ENCODE assay signal across 20 cellular contexts in genomic region chr2:105468655-105469042, GRCh38.
DNase-seq lines count a peak whose midpoint lies in the region; ATAC-seq and TF ChIP-seq lines count a peak whose summit lies in the region.
"Had no signal": no experiment of that assay in that cellular context is flagged by ENCODE, and none has a peak within 500 bp of the region (broad histone marks: within the 10 kb centered on the region; RNA-seq: fewer than 3 reads in every experiment).

No MANE protein-coding gene starts in this region.

- peak overlapping the region; percentile 70 for H2AFZ ChIP-seq in neural progenitor cell (replicated peaks)

- no peaks in the 10 kb centered on the region for H4K20me1 ChIP-seq in neural progenitor cell (ENCODE audit: low read depth)
- H4K20me1 ChIP-seq: BLaER1 had no signal

- no peak overlapping the region for H3K4me3 ChIP-seq in neural progenitor cell
- H3K4me3 ChIP-seq: ascending aorta, BLaER1, gastrocnemius medialis, lower lobe of right lung, testis had no signal

- ATAC-seq in activated CD8-positive, alpha-beta memory T cell treated with anti-CD3 and anti-CD28 coated beads, Interleukin-2, amount 10 ng/mL, durations not matched to agents 7 days and 5 days = no peak
- ATAC-seq in activated T-helper 17 cell treated with anti-CD3 and anti-CD28 coated beads, Interleukin-2, amount 50 U/mL, for 72 hours (replicated peaks) = no peak
- ATAC-seq: gastrocnemius medialis, lower lobe of right lung had no signal

- no peak for DNase-seq in activated CD8-positive, alpha-beta memory T cell treated with anti-CD3 and anti-CD28 coated beads, Interleukin-2, amount 10 ng/mL, durations not matched to agents 7 days and 5 days
- DNase-seq in activated CD8-positive, alpha-beta memory T cell treated with anti-CD3 and anti-CD28 coated beads, Interleukin-2, amount 50 U/mL, for 4 hours = no peak
- DNase-seq in EL (peak; percentile 5), neural progenitor cell (ENCODE audit: low spot score) (no peak), anterior cingulate cortex (lab: John Stamatoyannopoulos, UW) (no peak), ecto neural progenitor cell (ENCODE audit: low spot score) (no peak), NCI-H2107 treated with DMSO at 0.1 percent for 48 hours (lab: John Stamatoyannopoulos, UW; ENCODE audit: unreplicated experiment) (no peak)
- DNase-seq: cerebellar nuclear complex; effector CD8-positive, alpha-beta T cell; gastrocnemius medialis; lower lobe of right lung; NCI-H1092; NCI-H1930; SIG-M5; stimulated activated CD4-positive, alpha-beta T cell treated with anti-CD3 and anti-CD28 coated beads, Interleukin-15, amount 100 ng/mL, for 24 hours; testis had no signal

- no peak overlapping the region for H3K27ac ChIP-seq in neural progenitor cell
- H3K27ac ChIP-seq: ascending aorta, BLaER1, gastrocnemius medialis, KMS-11, lower lobe of right lung, testis had no signal

- no peaks in the 10 kb centered on the region for H3K36me3 ChIP-seq in neural progenitor cell
- H3K36me3 ChIP-seq: ascending aorta, BLaER1, gastrocnemius medialis, lower lobe of right lung had no signal

- CTCF ChIA-PET in activated CD8-positive, alpha-beta memory T cell treated with anti-CD3 and anti-CD28 coated beads, Interleukin-2, amount 10 ng/mL, durations not matched to agents 7 days and 5 days (lab: Charles Lee) = no interaction called here

- H3K4me3 Mint-ChIP-seq in activated CD8-positive, alpha-beta memory T cell treated with anti-CD3 and anti-CD28 coated beads, Interleukin-2, amount 10 ng/mL, durations not matched to agents 7 days and 5 days = no peak overlapping the region
- H3K4me3 Mint-ChIP-seq in activated T-helper 17 cell treated with anti-CD3 and anti-CD28 coated beads, Interleukin-2, amount 50 U/mL, for 72 hours = peak overlapping the region; percentile 50
- no peak overlapping the region for H3K4me3 Mint-ChIP-seq in neural progenitor cell

- H3F3A ChIP-seq in neural progenitor cell (ENCODE audit: low read depth) = no peaks in the 10 kb centered on the region

- H3K4me1 Mint-ChIP-seq in activated CD8-positive, alpha-beta memory T cell treated with anti-CD3 and anti-CD28 coated beads, Interleukin-2, amount 10 ng/mL, durations not matched to agents 7 days and 5 days = peaks cover 14% of the 10 kb centered on the region
- peaks cover 9% of the 10 kb centered on the region for H3K4me1 Mint-ChIP-seq in activated T-helper 17 cell treated with anti-CD3 and anti-CD28 coated beads, Interleukin-2, amount 50 U/mL, for 72 hours
- H3K4me1 Mint-ChIP-seq in neural progenitor cell = peaks cover 21% of the 10 kb centered on the region

- no peaks in the 10 kb centered on the region for H3K79me2 ChIP-seq in neural progenitor cell (ENCODE audit: low read depth)

- peaks cover 27% of the 10 kb centered on the region for H3K27me3 Mint-ChIP-seq in activated CD8-positive, alpha-beta memory T cell treated with anti-CD3 and anti-CD28 coated beads, Interleukin-2, amount 10 ng/mL, durations not matched to agents 7 days and 5 days
- peaks cover 11% of the 10 kb centered on the region for H3K27me3 Mint-ChIP-seq in activated T-helper 17 cell treated with anti-CD3 and anti-CD28 coated beads, Interleukin-2, amount 50 U/mL, for 72 hours
- H3K27me3 Mint-ChIP-seq in neural progenitor cell (ENCODE audit: insufficient read depth, low read depth) = peaks cover 6% of the 10 kb centered on the region

- no peaks in the 10 kb centered on the region for H3K27me3 ChIP-seq in neural progenitor cell
- H3K27me3 ChIP-seq: ascending aorta, BLaER1, gastrocnemius medialis, testis had no signal

- no peak overlapping the region for H3K9ac ChIP-seq in neural progenitor cell
- H3K9ac ChIP-seq: BLaER1, KMS-11 had no signal

- H3K27ac Mint-ChIP-seq in activated CD8-positive, alpha-beta memory T cell treated with anti-CD3 and anti-CD28 coated beads, Interleukin-2, amount 10 ng/mL, durations not matched to agents 7 days and 5 days = peak overlapping the region; percentile 47
- H3K27ac Mint-ChIP-seq in activated T-helper 17 cell treated with anti-CD3 and anti-CD28 coated beads, Interleukin-2, amount 50 U/mL, for 72 hours = peak overlapping the region; percentile 78
- peak overlapping the region; percentile 11 for H3K27ac Mint-ChIP-seq in neural progenitor cell

- peaks cover 3% of the 10 kb centered on the region for H3K4me1 ChIP-seq in neural progenitor cell
- H3K4me1 ChIP-seq: gastrocnemius medialis, lower lobe of right lung had no signal

- no peak for TF ChIP-seq CTCF in neural progenitor cell (IDR thresholded peaks at IDR 0.05)

- no peak overlapping the region for H3K4me2 ChIP-seq in neural progenitor cell
- H3K4me2 ChIP-seq: BLaER1, KMS-11 had no signal

- H3K9me3 ChIP-seq in neural progenitor cell (ENCODE audit: low read depth) = no peaks in the 10 kb centered on the region
- H3K9me3 ChIP-seq: ascending aorta, BLaER1, gastrocnemius medialis, lower lobe of right lung, testis had no signal

- H3K9me3 Mint-ChIP-seq in activated CD8-positive, alpha-beta memory T cell treated with anti-CD3 and anti-CD28 coated beads, Interleukin-2, amount 10 ng/mL, durations not matched to agents 7 days and 5 days (ENCODE audit: low read depth) = no peaks in the 10 kb centered on the region
- H3K9me3 Mint-ChIP-seq in activated T-helper 17 cell treated with anti-CD3 and anti-CD28 coated beads, Interleukin-2, amount 50 U/mL, for 72 hours = no peaks in the 10 kb centered on the region
- peaks cover 6% of the 10 kb centered on the region for H3K9me3 Mint-ChIP-seq in neural progenitor cell

- no peaks in the 10 kb centered on the region for H3K36me3 Mint-ChIP-seq in activated CD8-positive, alpha-beta memory T cell treated with anti-CD3 and anti-CD28 coated beads, Interleukin-2, amount 10 ng/mL, durations not matched to agents 7 days and 5 days
- H3K36me3 Mint-ChIP-seq in activated T-helper 17 cell treated with anti-CD3 and anti-CD28 coated beads, Interleukin-2, amount 50 U/mL, for 72 hours (ENCODE audit: low read depth) = no peaks in the 10 kb centered on the region
- H3K36me3 Mint-ChIP-seq in neural progenitor cell = no peaks in the 10 kb centered on the region

Comparison
In these comparisons a context has a peak if more than half of its experiments do, and no peak if none do; other contexts are left out.
1. H3K27ac Mint-ChIP-seq: peak in every context shown above with its lines; median percentile 78 in activated T-helper 17 cell treated with anti-CD3 and anti-CD28 coated beads, Interleukin-2, amount 50 U/mL, for 72 hours; 47 in activated CD8-positive, alpha-beta memory T cell treated with anti-CD3 and anti-CD28 coated beads, Interleukin-2, amount 10 ng/mL, durations not matched to agents 7 days and 5 days; 11 in neural progenitor cell.